In the genomic region with DNA sequence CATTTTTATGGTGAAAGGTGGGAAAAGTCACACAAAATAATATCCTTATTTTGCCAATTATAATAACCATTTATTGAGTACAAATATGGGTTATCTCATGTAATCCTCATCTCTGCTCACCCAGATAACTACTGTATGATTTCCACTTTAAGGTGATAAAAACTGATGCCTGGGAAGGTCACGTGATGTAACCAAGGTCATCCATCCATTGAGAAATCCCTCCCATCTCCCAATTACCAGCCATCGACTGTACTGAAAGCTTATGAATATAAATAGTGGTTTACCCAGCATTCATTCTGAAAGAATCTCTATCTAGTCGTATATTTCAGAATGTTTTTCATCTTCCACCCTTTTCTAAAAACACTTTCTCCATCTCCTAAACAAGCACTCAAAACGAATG, we compare ENCODE assay signal across 6 cellular contexts.
"Had no signal": no experiment of that assay in that cellular context is flagged by ENCODE, and none has a peak within 500 bp of the region (broad histone marks: within the 10 kb centered on the region; RNA-seq: fewer than 3 reads in every experiment).

No MANE protein-coding gene starts in this region.

- H3K4me2 ChIP-seq: KMS-11 had no signal

- H3K9ac ChIP-seq: KMS-11 had no signal

- FAIRE-seq: HTR-8/SVneo had no signal

- DNase-seq: IMR-90, KBM-7, KG1 had no signal

- H3K27ac ChIP-seq: HL-60, KMS-11 had no signal
